Comparison of ENCODE assay signal across 8 cellular contexts in the genomic region with DNA sequence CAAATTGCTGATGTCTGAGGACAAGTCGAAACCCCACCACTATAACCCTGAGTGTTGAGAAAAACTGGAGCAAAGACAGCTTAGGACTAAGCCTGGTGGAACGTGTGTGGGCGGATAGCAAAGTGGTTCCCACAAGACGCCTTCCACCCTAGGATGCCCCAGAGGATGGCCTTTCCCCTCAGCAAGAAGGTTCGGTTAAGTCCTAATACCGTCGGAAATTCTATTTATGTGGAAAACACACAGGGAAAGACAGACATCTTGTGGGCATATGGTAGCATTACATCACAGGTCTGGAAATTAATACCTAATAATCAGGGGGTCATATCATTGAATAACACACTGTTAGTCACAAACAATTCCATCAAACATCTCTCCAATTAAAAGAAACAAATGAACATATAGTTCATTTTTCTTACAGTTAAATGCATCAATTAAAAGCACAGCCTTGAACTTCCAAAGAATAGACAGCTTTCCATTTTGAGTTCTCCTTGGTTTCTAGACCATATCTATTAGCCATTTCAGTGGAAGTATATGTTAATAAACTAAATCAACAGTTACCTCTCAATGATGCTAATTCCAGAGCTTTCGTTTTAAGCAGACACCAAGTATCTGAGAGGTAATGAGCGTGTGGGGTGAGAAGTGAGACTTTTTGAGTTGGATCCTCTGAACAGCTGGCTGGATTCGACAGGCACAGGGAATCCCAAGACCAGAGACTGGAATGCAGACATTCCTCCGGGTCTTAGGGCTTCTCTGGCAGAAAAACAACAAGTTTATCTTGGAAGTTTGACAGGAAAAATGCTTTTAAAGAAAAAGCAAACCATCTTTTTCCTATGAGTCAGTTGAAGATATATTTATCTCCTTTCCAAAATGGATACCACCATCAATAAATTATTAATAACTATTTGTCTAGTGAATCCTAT. TPM values are rescaled to one million over a fixed set of nuclear protein-coding genes. Genes with fewer than 3 reads are reported as not detected.
DNase-seq lines count a peak whose midpoint lies in the region; FAIRE-seq and TF ChIP-seq lines count a peak whose summit lies in the region.

No MANE protein-coding gene starts in this region.

- no peak for DNase-seq in GM12864 (ENCODE audit: low read depth)
- peak; percentile 23 for DNase-seq in NCI-H2171 (lab: John Stamatoyannopoulos, UW)
- DNase-seq in amniotic stem cell (lab: John Stamatoyannopoulos, UW): peak; percentile 8
- DNase-seq in kidney glomerular epithelial cell (lab: John Stamatoyannopoulos, UW): peak; percentile 90
- no peak for DNase-seq in uterus
- no peak for DNase-seq in activated gamma-delta T cell (lab: John Stamatoyannopoulos, UW)
- no peak for DNase-seq in cortex of kidney (lab: John Stamatoyannopoulos, UW)

- intact Hi-C loops in uterus (cut with DNase I; ENCODE audit: low total_unique reads): no loop called here

- H3K36me3 ChIP-seq in uterus: no peaks in the 10 kb centered on the region

- no peak overlapping the region for H3K27ac ChIP-seq in uterus

- H3K9me3 ChIP-seq in uterus: no peaks in the 10 kb centered on the region

- H3K4me3 ChIP-seq in GM12864 (ENCODE audit: low read depth, low read length) (no peak overlapping the region), uterus (no peak overlapping the region)

- H3K4me1 ChIP-seq in uterus: peaks cover under 1 to 5% of the 10 kb centered on the region in 2 donors

- peak; percentile 6 for FAIRE-seq in A204.1 (lab: Jason Lieb, UNC)

- H3K27me3 ChIP-seq in uterus: no peaks in the 10 kb centered on the region

- no peak for TF ChIP-seq POLR2A in uterus (IDR thresholded peaks at IDR 0.05)

- TF ChIP-seq CTCF in GM12864 (IDR thresholded peaks at IDR 0.05; ENCODE audit: low read depth, low read length, missing control alignments) (peak; percentile 54), uterus (IDR thresholded peaks at IDR 0.05) (peak; percentile 59 to 78 (median 76))

RNA-seq across cellular contexts. Expression of gene ICE1, which starts 2.9 kb away (rescaled TPM):
- total RNA-seq in uterus: 100 to 1,000 TPM in 1 of 4 donors, 10 to 100 TPM in 3; 23.2 to 218 (median 55.1) TPM

Comparison
In these comparisons a context has a peak if more than half of its experiments do, and no peak if none do; other contexts are left out.
1. DNase-seq: peak in NCI-H2171 (single experiment), amniotic stem cell (single experiment) and kidney glomerular epithelial cell (single experiment); none in GM12864 (single experiment), uterus (0 of 2), activated gamma-delta T cell (single experiment) and cortex of kidney (single experiment).